13 cellular contexts compared by ENCODE assay signal in genomic region chr10:94607111-94607510, GRCh38.
DNase-seq lines count a peak whose midpoint lies in the region; ATAC-seq, FAIRE-seq and TF ChIP-seq lines count a peak whose summit lies in the region.
"Had no signal": no experiment of that assay in that cellular context is flagged by ENCODE, and none has a peak within 500 bp of the region (broad histone marks: within the 10 kb centered on the region; RNA-seq: fewer than 3 reads in every experiment).

No MANE protein-coding gene starts in this region.

- no peaks in the 10 kb centered on the region for H3K9me3 ChIP-seq in OCI-LY3 (ENCODE audit: insufficient read depth, low read length)

- no peak for TF ChIP-seq CTCF in GM20000 (IDR thresholded peaks at IDR 0.05; ENCODE audit: extremely low read depth, missing control alignments)
- no peak for TF ChIP-seq CTCF in OCI-LY3 (IDR thresholded peaks at IDR 0.05; ENCODE audit: low read depth, low read length)

- H3K4me1 ChIP-seq in OCI-LY3 (ENCODE audit: low read length), result peaks cover 38% of the 10 kb centered on the region
- H3K4me1 ChIP-seq: neural progenitor cell had no signal

- H3K4me3 ChIP-seq in OCI-LY3 (ENCODE audit: low read length), result peak overlapping the region; percentile 29
- H3K4me3 ChIP-seq: neural progenitor cell had no signal

- H3K79me2 ChIP-seq in OCI-LY3 (ENCODE audit: low read length), result no peaks in the 10 kb centered on the region

- no peak for FAIRE-seq in GM19239 (lab: Jason Lieb, UNC)
- FAIRE-seq: H1, islet of Langerhans had no signal

- ATAC-seq in GM18868 (IDR thresholded peaks at IDR 0.05; ENCODE audit: unreplicated experiment), result peak; percentile 89
- ATAC-seq in HG02970 (IDR thresholded peaks at IDR 0.05; ENCODE audit: low FRiP score, unreplicated experiment), result peak; percentile 65

- peak overlapping the region; percentile 85 for H3K27ac ChIP-seq in OCI-LY3 (ENCODE audit: low read length)
- H3K27ac ChIP-seq: neural progenitor cell had no signal

- peak overlapping the region; percentile 29; the same call in 1 of the 2 replicates for H3K9ac ChIP-seq in OCI-LY3 (ENCODE audit: low read length)
- H3K9ac ChIP-seq: neural progenitor cell had no signal

- no peak overlapping the region for H2AFZ ChIP-seq in OCI-LY3 (ENCODE audit: low read depth, low read length)
- H2AFZ ChIP-seq: neural progenitor cell had no signal

- H3K27me3 ChIP-seq in OCI-LY3 (ENCODE audit: low read depth, low read length), result no peaks in the 10 kb centered on the region
- H3K27me3 ChIP-seq: neural progenitor cell had no signal

- peak overlapping the region; percentile 60 for H3K4me2 ChIP-seq in OCI-LY3 (ENCODE audit: low read length)
- H3K4me2 ChIP-seq: neural progenitor cell had no signal

- DNase-seq in GM20000 (ENCODE audit: low spot score), result peak; percentile 51
- no peak for DNase-seq in GM19239 (ENCODE audit: insufficient read length, low spot score)
- no peak for DNase-seq in DMS153 (lab: John Stamatoyannopoulos, UW)
- DNase-seq in OCI-M2 (lab: John Stamatoyannopoulos, UW; ENCODE audit: unreplicated experiment), result no peak
- DNase-seq: DMS79; NCI-H524 treated with DMSO at 0.1 percent for 48 hours; stimulated activated CD4-positive, alpha-beta T cell treated with anti-CD3 and anti-CD28 coated beads, Interleukin-15, amount 100 ng/mL, for 24 hours had no signal

- peaks cover 46% of the 10 kb centered on the region for H3K36me3 ChIP-seq in OCI-LY3 (replicated peaks; ENCODE audit: low read depth, low read length)

- H4K20me1 ChIP-seq in OCI-LY3 (ENCODE audit: insufficient read depth, low read length), result peaks cover 8% of the 10 kb centered on the region
